ENCODE assay signal across 25 cellular contexts in genomic region chr4:112550728-112551127, GRCh38. TPM values are rescaled to one million over a fixed set of nuclear protein-coding genes. Genes with fewer than 3 reads are reported as not detected.
DNase-seq lines count a peak whose midpoint lies in the region; ATAC-seq and TF ChIP-seq lines count a peak whose summit lies in the region.
"Had no signal": no experiment of that assay in that cellular context is flagged by ENCODE, and none has a peak within 500 bp of the region (broad histone marks: within the 10 kb centered on the region; RNA-seq: fewer than 3 reads in every experiment).

No MANE protein-coding gene starts in this region.

- no peak overlapping the region for H3K4me3 Mint-ChIP-seq in HFFc6
- H3K4me3 Mint-ChIP-seq: activated naive CD8-positive, alpha-beta T cell treated with anti-CD3 and anti-CD28 coated beads, Interleukin-2, amount 50 U/mL, for 24 hours; activated T-helper 17 cell treated with anti-CD3 and anti-CD28 coated beads, Interleukin-2, amount 50 U/mL, for 72 hours; CD8-positive, alpha-beta T cell had no signal

- ATAC-seq in GM21825 (IDR thresholded peaks at IDR 0.05; ENCODE audit: unreplicated experiment) = no peak
- ATAC-seq in GM18520 (IDR thresholded peaks at IDR 0.05; ENCODE audit: unreplicated experiment) = no peak
- ATAC-seq: activated naive CD8-positive, alpha-beta T cell treated with anti-CD3 and anti-CD28 coated beads, Interleukin-2, amount 50 U/mL, for 24 hours; activated T-helper 17 cell treated with anti-CD3 and anti-CD28 coated beads, Interleukin-2, amount 50 U/mL, for 72 hours; CD8-positive, alpha-beta T cell; GM12878 had no signal

- H3K27me3 Mint-ChIP-seq in HFFc6 (ENCODE audit: insufficient read depth) = no peaks in the 10 kb centered on the region
- H3K27me3 Mint-ChIP-seq: activated naive CD8-positive, alpha-beta T cell treated with anti-CD3 and anti-CD28 coated beads, Interleukin-2, amount 50 U/mL, for 24 hours; activated T-helper 17 cell treated with anti-CD3 and anti-CD28 coated beads, Interleukin-2, amount 50 U/mL, for 72 hours had no signal

- in situ Hi-C loops in ACHN (cut with HindIII; ENCODE audit: low pct_ligation_motif_present, low pct_unique_long_range_greater_than_20kb, low sequenced_read_pairs) = no loop called here

- H3K4me1 Mint-ChIP-seq in HFFc6 (ENCODE audit: low read depth) = peaks cover 31% of the 10 kb centered on the region
- H3K4me1 Mint-ChIP-seq: activated naive CD8-positive, alpha-beta T cell treated with anti-CD3 and anti-CD28 coated beads, Interleukin-2, amount 50 U/mL, for 24 hours; activated T-helper 17 cell treated with anti-CD3 and anti-CD28 coated beads, Interleukin-2, amount 50 U/mL, for 72 hours had no signal

- no peak for TF ChIP-seq CTCF in HFFc6 (IDR thresholded peaks at IDR 0.05)
- no peak for TF ChIP-seq CTCF in fibroblast of the aortic adventitia (IDR thresholded peaks at IDR 0.05; ENCODE audit: insufficient read depth, low read length)

- DNase-seq in ACHN (peak; percentile 76), HFFc6 (peak; percentile 71), amniotic stem cell (lab: John Stamatoyannopoulos, UW) (peak; percentile 27), fibroblast of the aortic adventitia (ENCODE audit: low read depth) (peak; percentile 49), NCI-H774 (lab: John Stamatoyannopoulos, UW) (no peak), RPMI8226 (no peak)
- DNase-seq: activated CD8-positive, alpha-beta memory T cell treated with anti-CD3 and anti-CD28 coated beads for 24 hours; activated naive CD8-positive, alpha-beta T cell treated with anti-CD3 and anti-CD28 coated beads, Interleukin-2, amount 50 U/mL, for 24 hours; CD8-positive, alpha-beta T cell; mesendoderm; NCI-H2029 treated with DMSO at 0.1 percent for 48 hours; NCI-H69; retina; uterus had no signal

- peak overlapping the region; percentile 68 for H3K27ac Mint-ChIP-seq in HFFc6
- H3K27ac Mint-ChIP-seq: activated naive CD8-positive, alpha-beta T cell treated with anti-CD3 and anti-CD28 coated beads, Interleukin-2, amount 50 U/mL, for 24 hours; activated T-helper 17 cell treated with anti-CD3 and anti-CD28 coated beads, Interleukin-2, amount 50 U/mL, for 72 hours; CD8-positive, alpha-beta T cell had no signal

- no peak overlapping the region for H3K4me3 ChIP-seq in fibroblast of the aortic adventitia (ENCODE audit: low read depth, low read length)
- H3K4me3 ChIP-seq: GM12878, uterus had no signal

- no peaks in the 10 kb centered on the region for H3K36me3 Mint-ChIP-seq in HFFc6 (ENCODE audit: low read depth)
- H3K36me3 Mint-ChIP-seq: CD8-positive, alpha-beta T cell had no signal

- H3K9me3 Mint-ChIP-seq in HFFc6 = no peaks in the 10 kb centered on the region
- H3K9me3 Mint-ChIP-seq: activated naive CD8-positive, alpha-beta T cell treated with anti-CD3 and anti-CD28 coated beads, Interleukin-2, amount 50 U/mL, for 24 hours; activated T-helper 17 cell treated with anti-CD3 and anti-CD28 coated beads, Interleukin-2, amount 50 U/mL, for 72 hours; CD8-positive, alpha-beta T cell had no signal

RNA-seq across cellular contexts. Expression of gene NEUROG2, which starts 34.7 kb away (rescaled TPM):
- not detected for total RNA-seq in HFFc6 (2021; fragmentation: NEBNext Ultra II Directional; extraction: Animal tissue kit (Norgen Biotek cat#: 25700))
- not detected in 2 replicates for total RNA-seq in fibroblast of the aortic adventitia (ENCODE audit: low replicate concordance)
- total RNA-seq: A172; activated T-helper 17 cell treated with anti-CD3 and anti-CD28 coated beads, Interleukin-2, amount 50 U/mL, for 72 hours; CD8-positive, alpha-beta T cell; chondrocyte; G401; H1; HT-29; subcutaneous adipose tissue; T-helper 1 cell treated with Interleukin-12 subunit alpha and Interleukin-12 subunit beta and Interleukin-4 antibody, amounts not matched to agents 30 ng/mL and 1 ng/mL, for 36 hours; uterus had no signal

Comparison
In these comparisons a context has a peak if more than half of its experiments do, and no peak if none do; other contexts are left out.
1. DNase-seq: peak in ACHN (single experiment), HFFc6 (single experiment), amniotic stem cell (single experiment) and fibroblast of the aortic adventitia (single experiment); none in NCI-H774 (single experiment) and RPMI8226 (single experiment).